7 cellular contexts compared by ENCODE assay signal in the genomic region with DNA sequence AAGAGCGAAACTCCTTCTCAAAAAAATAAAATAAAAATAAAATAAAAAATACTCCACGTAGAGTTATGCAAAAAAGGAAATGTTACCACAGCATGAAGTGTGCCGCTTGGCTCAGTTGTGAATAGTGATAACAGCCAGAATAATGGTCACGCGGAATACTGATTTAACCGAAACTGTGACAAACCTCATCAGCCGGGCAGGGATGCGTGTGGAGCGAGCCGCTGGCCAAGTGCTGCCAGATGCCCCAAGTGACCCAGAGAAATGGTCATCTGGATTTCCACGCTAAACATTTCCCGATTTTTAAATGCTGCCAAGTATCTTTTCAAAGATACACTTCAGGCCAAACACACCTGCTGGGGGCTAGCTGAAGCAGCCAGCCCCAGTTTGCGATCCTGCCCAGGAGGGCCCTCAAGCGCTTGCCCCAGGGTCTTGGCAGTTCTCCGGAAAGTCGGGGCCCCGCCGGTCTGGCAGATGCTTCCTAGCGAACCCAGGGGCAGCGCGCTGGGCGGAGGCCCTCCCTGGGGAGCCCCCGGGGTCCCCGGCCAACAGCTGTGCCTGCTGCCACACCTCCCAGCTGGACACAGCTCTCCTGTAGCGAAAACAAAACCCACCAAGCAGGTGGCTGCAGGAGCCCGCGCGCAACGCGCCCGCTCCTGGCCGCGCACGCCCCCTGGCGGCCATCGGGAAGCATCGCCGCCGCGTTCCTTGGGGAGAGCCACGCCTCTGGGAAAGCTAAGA. TPM values are rescaled to one million over a fixed set of nuclear protein-coding genes. Genes with fewer than 3 reads are reported as not detected.
A peak's percentile ranks its signal among the peaks of the same experiment; 100 is the strongest.
DNase-seq lines count a peak whose midpoint lies in the region; ATAC-seq, FAIRE-seq and TF ChIP-seq lines count a peak whose summit lies in the region.

No MANE protein-coding gene starts in this region.

- H2AFZ ChIP-seq in mammary epithelial cell (ENCODE audit: low read depth, low read length) (no peak overlapping the region), keratinocyte (ENCODE audit: control insufficient read depth, low read length) (no peak overlapping the region)

- H4K20me1 ChIP-seq in mammary epithelial cell (ENCODE audit: insufficient read depth, low read length) (no peaks in the 10 kb centered on the region), keratinocyte (ENCODE audit: control insufficient read depth, extremely low read depth, insufficient read depth, low read length) (no peaks in the 10 kb centered on the region)

- H3K9me1 ChIP-seq in keratinocyte (ENCODE audit: control insufficient read depth, extremely low read depth, insufficient read depth, low read length): no peaks in the 10 kb centered on the region

- DNase-seq in NCI-H146 (lab: John Stamatoyannopoulos, UW) (peak; percentile 82), mammary epithelial cell (peak; percentile 64), keratinocyte (ENCODE audit: low read depth, low spot score) (no peak)
- peak; percentile 47 to 76 (median 67) for DNase-seq in stimulated activated CD4-positive, alpha-beta T cell treated with anti-CD3 and anti-CD28 coated beads, Interleukin-12 subunit alpha, Interleukin-12 subunit beta, amount 100 ng/mL, for 48 hours (ENCODE audit: low read depth in 2 of 3, low spot score in 1 of 3)

- no peaks in the 10 kb centered on the region for H3K36me3 ChIP-seq in mammary epithelial cell (ENCODE audit: insufficient read depth, low read length)
- H3K36me3 ChIP-seq in keratinocyte (ENCODE audit: control insufficient read depth in 2 of 2, extremely low read depth in 1 of 2, insufficient read depth in 2 of 2, low read length in 2 of 2): peaks cover 0 to 11% of the 10 kb centered on the region in 2 experiments

- BruUV-seq in mammary epithelial cell (replicated peaks; lab: Mats Ljungman, UMichigan): no TSS peak

- CTCF ChIA-PET in mammary epithelial cell (lab: Charles Lee; ENCODE audit: low non-redundant PET): interaction anchor here (0.6 to 0.7 kb wide), 4 partner anchors 18 to 96 kb away, joined by 3 to 5 read pairs (median 4); no protein-coding TSS in a partner anchor

- 32% methylated on average over 21 of the region's 41 CpGs for WGBS in mammary epithelial cell (ENCODE audit: low coverage, missing lambda C conversion rate)

- no peaks in the 10 kb centered on the region for H3K27me3 ChIP-seq in mammary epithelial cell (ENCODE audit: insufficient read depth, low read length)
- no peaks in the 10 kb centered on the region for H3K27me3 ChIP-seq in keratinocyte (ENCODE audit: control insufficient read depth, extremely low read depth, insufficient read depth, low read length)

- no peak for FAIRE-seq in keratinocyte (lab: Jason Lieb, UNC)

- peak overlapping the region; percentile 83 for H3K4me2 ChIP-seq in mammary epithelial cell (ENCODE audit: insufficient read depth, low read depth, low read length)
- peak overlapping the region; percentile 51 for H3K4me2 ChIP-seq in keratinocyte (ENCODE audit: control insufficient read depth, extremely low read depth, insufficient read depth, low read depth, low read length)

- intact Hi-C loops in mammary epithelial cell (cut with micrococcal nuclease): loop anchor here (1.0 to 2.0 kb wide), 7 partner anchors 25 to 290 kb away; partner anchors contain the start of gene CMTM6

- in situ Hi-C loops in mammary epithelial cell (cut with MboI; ENCODE audit: low sequenced_read_pairs in 2 of 2): no loop called here

- peak; percentile 80 for ATAC-seq in HG02571 (IDR thresholded peaks at IDR 0.05; ENCODE audit: unreplicated experiment)

- H3K9ac ChIP-seq in mammary epithelial cell (ENCODE audit: insufficient read depth, low read length): no peak overlapping the region
- no peak overlapping the region for H3K9ac ChIP-seq in keratinocyte (ENCODE audit: control insufficient read depth, extremely low read depth, insufficient read depth, low read length)

- H3K4me1 ChIP-seq in mammary epithelial cell (ENCODE audit: insufficient read depth, low read length) (peaks cover 55% of the 10 kb centered on the region), keratinocyte (ENCODE audit: control insufficient read depth, extremely low read depth, insufficient read depth, low read length) (peaks cover 28% of the 10 kb centered on the region)

- peaks cover 17% of the 10 kb centered on the region for H3K79me2 ChIP-seq in mammary epithelial cell (ENCODE audit: insufficient read depth, low read length)
- peaks cover 2% of the 10 kb centered on the region for H3K79me2 ChIP-seq in keratinocyte (ENCODE audit: control insufficient read depth, insufficient read depth, low read length)

- H3K27ac ChIP-seq in mammary epithelial cell (ENCODE audit: insufficient read depth, low read depth, low read length): peak overlapping the region; percentile 23
- peak overlapping the region; percentile 20 for H3K27ac ChIP-seq in keratinocyte (ENCODE audit: control insufficient read depth, insufficient read depth, low read length)

- H3K4me3 ChIP-seq in WI38 (ENCODE audit: low read depth, low read length): no peak overlapping the region
- H3K4me3 ChIP-seq in mammary epithelial cell (replicated peaks in 1 of 3; ENCODE audit: insufficient read depth in 1 of 3, low read depth in 2 of 3, low read length in 3 of 3): peak overlapping the region in 1 of 3 experiments; percentile 33
- H3K4me3 ChIP-seq in keratinocyte (ENCODE audit: control insufficient read depth in 2 of 3, extremely low read depth in 1 of 3, insufficient read depth in 2 of 3, low read depth in 1 of 3, low read length in 3 of 3): no peak overlapping the region

- dilution Hi-C loops in mammary epithelial cell (cut with HindIII; ENCODE audit: low sequenced_read_pairs) (no loop called here), keratinocyte (cut with MboI; ENCODE audit: extremely low pct_ligation_motif_present, low sequenced_read_pairs) (no loop called here)

- TF ChIP-seq CTCF in GM12874 (IDR thresholded peaks at IDR 0.05; ENCODE audit: insufficient read depth, low read depth, low read length): peak; percentile 99
- TF ChIP-seq CTCF in WI38 (IDR thresholded peaks at IDR 0.05; ENCODE audit: low read depth, low read length): peak; percentile 83
- TF ChIP-seq CTCF in mammary epithelial cell (conservative IDR thresholded peaks at IDR 0.05 in 1 of 2, IDR thresholded peaks at IDR 0.05 in 1 of 2; ENCODE audit: extremely low read depth in 1 of 2, insufficient read depth in 1 of 2, low read depth in 1 of 2, low read length in 2 of 2): peak; percentile 93 to 98
- TF ChIP-seq CTCF in keratinocyte (optimal IDR thresholded peaks at IDR 0.05 in 1 of 3, IDR thresholded peaks at IDR 0.05 in 1 of 3, conservative IDR thresholded peaks at IDR 0.05 in 1 of 3; ENCODE audit: extremely low read depth in 1 of 3, insufficient read depth in 2 of 3, low read length in 3 of 3): peak; percentile 91 to 97 (median 92)

- H3K9me3 ChIP-seq in mammary epithelial cell (replicated peaks; ENCODE audit: insufficient read depth, low read length) (no peaks in the 10 kb centered on the region), keratinocyte (ENCODE audit: control insufficient read depth, low read depth, low read length) (no peaks in the 10 kb centered on the region)

RNA-seq across cellular contexts. Expression of gene CMTM6, which starts 35.1 kb away (rescaled TPM):
- total RNA-seq in mammary epithelial cell: 100 to 1,000 TPM in 1 of 2 donors, 10 to 100 TPM in 1; 70.0 to 174 TPM
- 43.6 TPM for polyA plus RNA-seq in mammary epithelial cell
- 44.9 TPM for polyA minus RNA-seq in mammary epithelial cell
- polyA plus RNA-seq in keratinocyte: 47.7 to 85.4 TPM (median 55.4 TPM) in 3 replicates
- polyA plus RNA-seq in keratinocyte (2011; ENCODE audit: low read depth): 14.2 TPM
- polyA plus RNA-seq in keratinocyte (2011; cell fraction: cytosol; rRNA removed): 36.9 and 76.7 TPM in 2 replicates
- 36.9 and 51.8 TPM in 2 replicates for polyA plus RNA-seq in keratinocyte (2011; cell fraction: nucleus; rRNA removed)
- polyA plus RNA-seq in keratinocyte (2012; ENCODE audit: low replicate concordance): 37.8 and 53.8 TPM in 2 replicates
- polyA minus RNA-seq in keratinocyte: 13.9 to 54.1 TPM (median 26.7 TPM) in 3 replicates
- 48.2 TPM for polyA minus RNA-seq in keratinocyte (2011; cell fraction: cytosol; rRNA and poly(A)+ RNA removed)
- 23.8 and 46.4 TPM in 2 replicates for polyA minus RNA-seq in keratinocyte (2011; cell fraction: nucleus; rRNA and poly(A)+ RNA removed)
